In the genomic region with DNA sequence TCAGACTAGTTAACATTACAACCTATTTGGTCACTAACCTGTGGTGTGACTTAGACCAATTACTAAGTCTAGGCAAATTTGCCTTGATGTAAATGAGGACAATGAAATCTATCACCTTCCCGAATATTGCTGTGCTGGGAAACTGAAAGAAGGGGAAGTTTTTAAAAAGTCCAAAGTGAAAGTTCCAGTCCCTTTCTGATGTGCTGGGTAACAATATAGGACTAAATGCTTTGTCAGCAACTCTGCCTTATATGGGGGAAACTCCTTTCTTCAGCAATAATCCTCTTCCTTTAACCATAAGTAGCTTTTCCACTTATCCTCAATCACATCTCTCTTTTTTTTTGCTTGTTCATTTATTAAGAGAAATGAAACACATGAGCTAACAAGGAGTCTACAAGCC, we compare ENCODE assay signal across 21 cellular contexts. TPM values are rescaled to one million over a fixed set of nuclear protein-coding genes. Genes with fewer than 3 reads are reported as not detected.
DNase-seq lines count a peak whose midpoint lies in the region; ATAC-seq and TF ChIP-seq lines count a peak whose summit lies in the region.
"Had no signal": no experiment of that assay in that cellular context is flagged by ENCODE, and none has a peak within 500 bp of the region (broad histone marks: within the 10 kb centered on the region; RNA-seq: fewer than 3 reads in every experiment).

No MANE protein-coding gene starts in this region.

- H3K27ac ChIP-seq in HEK293 (ENCODE audit: extremely low read depth, low read depth, low read length) (no peak overlapping the region), A673 (ENCODE audit: low read depth, low read length, poor library complexity, severe bottlenecking) (no peak overlapping the region)
- H3K27ac ChIP-seq: breast epithelium, tibial artery, VCaP had no signal

- DNase-seq in CD14-positive monocyte (ENCODE audit: low spot score) (no peak), activated B cell treated with CpG ODN at 0.5 μM for 24 hours (no peak), natural killer cell (no peak), hippocampal formation (lab: John Stamatoyannopoulos, UW) (no peak), GM20000 (ENCODE audit: low spot score) (no peak), A673 (ENCODE audit: low spot score) (no peak)
- DNase-seq in activated T-cell treated with anti-CD3 and anti-CD28 coated beads, Interleukin-2, amount 50 U/mL, for 1 hour = no peak
- DNase-seq: activated CD4-positive, alpha-beta T cell treated with anti-CD3 and anti-CD28 coated beads, Interleukin-2, amount 50 U/mL, for 4 hours; activated gamma-delta T cell treated with Interleukin-2 at 50 U/mL for 16 hours; Caco-2; HFFc6; MG63; NCI-H1436 treated with DMSO at 0.1 percent for 48 hours; NCI-H526; SHP77 treated with DMSO at 0.1 percent for 48 hours; stimulated activated naive CD4-positive, alpha-beta T cell treated with Interleukin-2 at 50 U/mL for 16 hours; T-helper 1 cell; tibial artery had no signal

- TF ChIP-seq CTCF in CD14-positive monocyte (IDR thresholded peaks at IDR 0.05) (no peak), HEK293 (tag by site-specific recombination; IDR thresholded peaks at IDR 0.05) (no peak), activated B cell treated with CpG ODN at 0.5 μM for 24 hours (IDR thresholded peaks at IDR 0.05) (no peak), natural killer cell (IDR thresholded peaks at IDR 0.05) (no peak), GM20000 (IDR thresholded peaks at IDR 0.05; ENCODE audit: extremely low read depth, missing control alignments) (no peak), A673 (conservative IDR thresholded peaks at IDR 0.05; ENCODE audit: low read depth, low read length) (no peak)

- H3K27ac Mint-ChIP-seq in CD14-positive monocyte (peak overlapping the region; percentile 91 to 100 (median 96)), activated B cell treated with CpG ODN at 0.5 μM for 24 hours (peak overlapping the region; percentile 97), natural killer cell (peak overlapping the region; percentile 97)
- H3K27ac Mint-ChIP-seq: HFFc6 had no signal

- H3K4me1 Mint-ChIP-seq in CD14-positive monocyte = peaks cover 73% of the 10 kb centered on the region
- H3K4me1 Mint-ChIP-seq in activated B cell treated with CpG ODN at 0.5 μM for 24 hours = peaks cover 83% of the 10 kb centered on the region
- peaks cover 69 to 70% of the 10 kb centered on the region in 2 donors for H3K4me1 Mint-ChIP-seq in natural killer cell

- no peaks in the 10 kb centered on the region for H3K36me3 ChIP-seq in HEK293 (ENCODE audit: control insufficient read depth in 2 of 2, insufficient read depth in 1 of 2, low read length in 2 of 2)
- no peaks in the 10 kb centered on the region for H3K36me3 ChIP-seq in A673 (ENCODE audit: insufficient read depth, low read length, poor library complexity, severe bottlenecking)
- H3K36me3 ChIP-seq: breast epithelium, MG63, tibial artery had no signal

- peaks cover 0 to 2% (median 0%) of the 10 kb centered on the region in 7 donors for H3K9me3 Mint-ChIP-seq in CD14-positive monocyte
- H3K9me3 Mint-ChIP-seq in activated B cell treated with CpG ODN at 0.5 μM for 24 hours = no peaks in the 10 kb centered on the region
- H3K9me3 Mint-ChIP-seq in natural killer cell = no peaks in the 10 kb centered on the region
- H3K9me3 Mint-ChIP-seq: HFFc6 had no signal

- H3K9me3 ChIP-seq in HEK293 (ENCODE audit: control insufficient read depth, insufficient read depth, low read depth, low read length) = no peaks in the 10 kb centered on the region
- H3K9me3 ChIP-seq in A673 (ENCODE audit: low read depth, low read length, poor library complexity, severe bottlenecking) = no peaks in the 10 kb centered on the region
- H3K9me3 ChIP-seq: breast epithelium, Caco-2, MG63, tibial artery had no signal

- H3K4me3 Mint-ChIP-seq in CD14-positive monocyte (peak overlapping the region; percentile 70 to 100), activated B cell treated with CpG ODN at 0.5 μM for 24 hours (peak overlapping the region; percentile 100), natural killer cell (peak overlapping the region; percentile 99)
- H3K4me3 Mint-ChIP-seq: HFFc6 had no signal

- intact Hi-C loops in CD14-positive monocyte (cut with micrococcal nuclease) (loop anchor here (5.0 to 10.0 kb wide), 4 partner anchors 69 to 132 kb away; a partner anchor contains a TSS), activated B cell treated with CpG ODN at 0.5 μM for 24 hours (cut with micrococcal nuclease) (no loop called here), natural killer cell (cut with micrococcal nuclease) (no loop called here), A673 (cut with micrococcal nuclease; ENCODE audit: unreplicated experiment) (no loop called here)

- no TSS peak for BruUV-seq in A673 (replicated peaks; lab: Mats Ljungman, UMichigan)

- no peak overlapping the region for H3K4me3 ChIP-seq in HEK293 (ENCODE audit: low read depth, low read length)
- no peak overlapping the region for H3K4me3 ChIP-seq in A673 (ENCODE audit: low read depth, low read length, poor library complexity, severe bottlenecking)
- H3K4me3 ChIP-seq: breast epithelium, MG63, tibial artery had no signal

- POLR2A ChIA-PET in HEK293 (lab: Yijun Ruan, JAX) (interaction anchor here (0.7 kb wide), 1 partner anchor 68 kb away, joined by 5 read pairs; no protein-coding TSS in a partner anchor), activated B cell treated with CpG ODN at 0.5 μM for 24 hours (lab: Charles Lee) (interaction anchor here (1.5 to 4.4 kb wide), 5 partner anchors 8 to 50 kb away, joined by 4 to 29 read pairs (median 16); no protein-coding TSS in a partner anchor), A673 (lab: Charles Lee; ENCODE audit: low non-redundant PET) (no interaction called here)

- ATAC-seq in activated B cell treated with CpG ODN at 0.5 μM for 24 hours (ENCODE audit: low read depth) (no peak), natural killer cell (no peak)

- H3K36me3 Mint-ChIP-seq in CD14-positive monocyte (peaks cover 39 to 49% of the 10 kb centered on the region in 2 donors), activated B cell treated with CpG ODN at 0.5 μM for 24 hours (ENCODE audit: low read depth) (peaks cover 40% of the 10 kb centered on the region), natural killer cell (no peaks in the 10 kb centered on the region)

- peaks cover 9% of the 10 kb centered on the region for H3K27me3 ChIP-seq in A673 (replicated peaks; ENCODE audit: insufficient read depth, low read depth, low read length, poor library complexity)
- H3K27me3 ChIP-seq: breast epithelium, MG63 had no signal

- H3K4me1 ChIP-seq in HEK293 (ENCODE audit: control insufficient read depth, insufficient read depth, low read length) = 0 out of 2 replicates have a peak, but pooled peaks cover 3% of the 10 kb centered on the region
- H3K4me1 ChIP-seq in A673 (ENCODE audit: insufficient read depth, low read length, poor library complexity, severe bottlenecking) = peaks cover 5% of the 10 kb centered on the region

- H3K27me3 Mint-ChIP-seq in CD14-positive monocyte (ENCODE audit: low read depth in 3 of 3) = peaks cover 0 to 3% (median 0%) of the 10 kb centered on the region in 3 donors
- H3K27me3 Mint-ChIP-seq in activated B cell treated with CpG ODN at 0.5 μM for 24 hours = no peaks in the 10 kb centered on the region
- no peaks in the 10 kb centered on the region for H3K27me3 Mint-ChIP-seq in natural killer cell (ENCODE audit: low read depth in 2 of 2)

- CTCF ChIA-PET in HEK293 (lab: Yijun Ruan, JAX) = interaction anchor here (0.7 kb wide), 1 partner anchor 22 kb away, joined by 3 read pairs; no protein-coding TSS in a partner anchor
- CTCF ChIA-PET in activated B cell treated with CpG ODN at 0.5 μM for 24 hours (lab: Charles Lee) = interaction anchor here (1.0 to 3.5 kb wide), 8 partner anchors 9 to 75 kb away, joined by 3 to 70 read pairs (median 11); no protein-coding TSS in a partner anchor
- CTCF ChIA-PET in A673 (lab: Charles Lee) = no interaction called here

TF ChIP-seq in HEK293, 187 proteins besides CTCF, POLR2A, EP300 and RAD21:
- TF ChIP-seq TRIM28 (IDR thresholded peaks at IDR 0.05; ENCODE audit: borderline replicate concordance, low read length) (no peak), PRDM1 (tag by site-specific recombination; IDR thresholded peaks at IDR 0.05) (peak; percentile 62), ZNF223 (tag by site-specific recombination; IDR thresholded peaks at IDR 0.05) (no peak), MEIS1 (CRISPR knock-in tag; IDR thresholded peaks at IDR 0.05; ENCODE audit: borderline replicate concordance) (no peak), OVOL3 (tag by site-specific recombination; IDR thresholded peaks at IDR 0.05) (no peak)

RNA-seq across cellular contexts. Expression of a gene that starts 3.9 kb away (rescaled TPM):
- polyA plus RNA-seq in CD14-positive monocyte = 100 to 1,000 TPM in 1 of 2 donors, 10 to 100 TPM in 1; 95.5 to 157 TPM
- total RNA-seq in activated B cell treated with CpG ODN at 0.5 μM for 24 hours = 156 and 157 TPM in 2 replicates
- total RNA-seq in natural killer cell = 100 to 1,000 TPM in 1 of 3 donors, 10 to 100 TPM in 2; 95.3 to 137 (median 97.1) TPM
- 0.24 and 0.37 TPM in 2 replicates for total RNA-seq in A673 (2021)

Comparison
In these comparisons a context has a peak if more than half of its experiments do, and no peak if none do; other contexts are left out.
1. RNA of a gene that starts 3.9 kb away (total RNA-seq): 156 to 157 TPM in activated B cell treated with CpG ODN at 0.5 μM for 24 hours and 95.3 to 137 TPM in natural killer cell; 0.24 to 0.37 TPM in A673; every median in the first group is over 10 times any median in the second.
2. intact Hi-C loops: an anchor here in CD14-positive monocyte (5.0 to 10.0 kb wide); none called in activated B cell treated with CpG ODN at 0.5 μM for 24 hours, natural killer cell and A673.
3. Peak in every context shown above with its lines, with median percentiles within 50 percentile points of each other: H3K27ac Mint-ChIP-seq and H3K4me3 Mint-ChIP-seq.